9 cellular contexts compared by ENCODE assay signal in genomic region chr15:40073707-40074490, GRCh38. TPM values are rescaled to one million over a fixed set of nuclear protein-coding genes. Genes with fewer than 3 reads are reported as not detected.
DNase-seq lines count a peak whose midpoint lies in the region; ATAC-seq, FAIRE-seq and TF ChIP-seq lines count a peak whose summit lies in the region.
"Not testable (repeated sequence)": the region's sequence is repeated elsewhere in the genome, so short reads cannot be mapped to it uniquely, and the experiment has no call there.
"Had no signal": no experiment of that assay in that cellular context is flagged by ENCODE, and none has a peak within 500 bp of the region (broad histone marks: within the 10 kb centered on the region; RNA-seq: fewer than 3 reads in every experiment).

No MANE protein-coding gene starts in this region.

- peaks cover 47 to 66% (median 58%) of the 10 kb centered on the region in 10 experiments for H3K4me1 ChIP-seq in BLaER1 treated with 17β-estradiol and CSF1 and Interleukin-3, amounts not matched to agents 10 nM and 100 nM

- H3K4me3 ChIP-seq in BLaER1 treated with 17β-estradiol and CSF1 and Interleukin-3, amounts not matched to agents 10 nM and 100 nM = not testable (repeated sequence)

- H3K4me1 Mint-ChIP-seq in WTC11 (peaks cover 28% of the 10 kb centered on the region), endothelial cell (ENCODE audit: unreplicated experiment) (peaks cover 32% of the 10 kb centered on the region)
- H3K4me1 Mint-ChIP-seq in activated T-cell treated with anti-CD3 and anti-CD28 coated beads, Interleukin-2, amount 50 U/mL, for 24 hours (ENCODE audit: low read depth) = peaks cover 12% of the 10 kb centered on the region
- H3K4me1 Mint-ChIP-seq in activated naive CD8-positive, alpha-beta T cell treated with anti-CD3 and anti-CD28 coated beads for 36 hours = peaks cover 13% of the 10 kb centered on the region
- H3K4me1 Mint-ChIP-seq in natural killer cell treated with Interleukin-12 subunit alpha and Interleukin-12 subunit beta and Interleukin-15 and Interleukin-18, amount 100 ng/mL, for 72 hours (ENCODE audit: low read depth in 2 of 2) = peaks cover 17% of the 10 kb centered on the region in 2 donors

- not testable (repeated sequence) for H3K36me3 ChIP-seq in BLaER1 treated with 17β-estradiol and CSF1 and Interleukin-3, amounts not matched to agents 10 nM and 100 nM

- H3K4me3 Mint-ChIP-seq in WTC11; endothelial cell (ENCODE audit: unreplicated experiment): not testable (repeated sequence)
- H3K4me3 Mint-ChIP-seq in activated T-cell treated with anti-CD3 and anti-CD28 coated beads, Interleukin-2, amount 50 U/mL, for 24 hours = peak overlapping the region; percentile 67
- H3K4me3 Mint-ChIP-seq in activated naive CD8-positive, alpha-beta T cell treated with anti-CD3 and anti-CD28 coated beads for 36 hours = peak overlapping the region; percentile 73
- H3K4me3 Mint-ChIP-seq in natural killer cell treated with Interleukin-12 subunit alpha and Interleukin-12 subunit beta and Interleukin-15 and Interleukin-18, amount 100 ng/mL, for 72 hours = peak overlapping the region; percentile 77

- H3K27ac ChIP-seq in BLaER1 treated with 17β-estradiol and CSF1 and Interleukin-3, amounts not matched to agents 10 nM and 100 nM = not testable (repeated sequence)

- not testable (repeated sequence) for H3K27me3 Mint-ChIP-seq in WTC11 (ENCODE audit: low read depth); activated T-cell treated with anti-CD3 and anti-CD28 coated beads, Interleukin-2, amount 50 U/mL, for 24 hours; activated naive CD8-positive, alpha-beta T cell treated with anti-CD3 and anti-CD28 coated beads for 36 hours
- H3K27me3 Mint-ChIP-seq in endothelial cell (ENCODE audit: unreplicated experiment) = peaks cover 13% of the 10 kb centered on the region
- peaks cover 0 to 14% of the 10 kb centered on the region in 2 donors for H3K27me3 Mint-ChIP-seq in natural killer cell treated with Interleukin-12 subunit alpha and Interleukin-12 subunit beta and Interleukin-15 and Interleukin-18, amount 100 ng/mL, for 72 hours

- H3K36me3 Mint-ChIP-seq in WTC11; activated T-cell treated with anti-CD3 and anti-CD28 coated beads, Interleukin-2, amount 50 U/mL, for 24 hours (ENCODE audit: low read depth); activated naive CD8-positive, alpha-beta T cell treated with anti-CD3 and anti-CD28 coated beads for 36 hours; endothelial cell (ENCODE audit: low read depth, unreplicated experiment); natural killer cell treated with Interleukin-12 subunit alpha and Interleukin-12 subunit beta and Interleukin-15 and Interleukin-18, amount 100 ng/mL, for 72 hours: not testable (repeated sequence)

- not testable (repeated sequence) for DNase-seq in GM19239 (ENCODE audit: insufficient read length, low spot score); WTC11 (ENCODE audit: low spot score); endothelial cell (ENCODE audit: low spot score); natural killer cell treated with Interleukin-12 subunit alpha and Interleukin-12 subunit beta and Interleukin-15 and Interleukin-18, amount 100 ng/mL, for 72 hours (ENCODE audit: low spot score)
- DNase-seq in activated T-cell treated with anti-CD3 and anti-CD28 coated beads, Interleukin-2, amount 50 U/mL, for 24 hours = peak; percentile 61
- peak; percentile 41 for DNase-seq in activated naive CD8-positive, alpha-beta T cell treated with anti-CD3 and anti-CD28 coated beads for 36 hours
- peak; percentile 40 for DNase-seq in stimulated activated naive CD8-positive, alpha-beta T cell treated with anti-CD3 and anti-CD28 coated beads, Interleukin-15, Interleukin-2, amounts not matched to agents 100 U/mL and 50 U/mL, for 24 hours

- not testable (repeated sequence) for ATAC-seq in WTC11; natural killer cell treated with Interleukin-12 subunit alpha and Interleukin-12 subunit beta and Interleukin-15 and Interleukin-18, amount 100 ng/mL, for 72 hours
- peak; percentile 38 for ATAC-seq in stimulated activated naive CD8-positive, alpha-beta T cell treated with anti-CD3 and anti-CD28 coated beads, Interleukin-15, Interleukin-2, amounts not matched to agents 100 U/mL and 50 U/mL, for 24 hours

- not testable (repeated sequence) for TF ChIP-seq CTCF in WTC11 (IDR thresholded peaks at IDR 0.05); endothelial cell (IDR thresholded peaks at IDR 0.05; ENCODE audit: unreplicated experiment)

- peaks cover 0 to 15% (median 0%) of the 10 kb centered on the region in 11 experiments; a peak in 2 of 22 replicates for H3K9me3 ChIP-seq in BLaER1 treated with 17β-estradiol and CSF1 and Interleukin-3, amounts not matched to agents 10 nM and 100 nM (replicated peaks in 1 of 11)

- H3K4me2 ChIP-seq in BLaER1 treated with 17β-estradiol and CSF1 and Interleukin-3, amounts not matched to agents 10 nM and 100 nM = peak overlapping the region in 9 of 11 experiments; percentile 75 to 92 (median 82); a peak in 18 of 22 replicates

- H3K27me3 ChIP-seq in BLaER1 treated with 17β-estradiol and CSF1 and Interleukin-3, amounts not matched to agents 10 nM and 100 nM = not testable (repeated sequence)

- POLR2A ChIA-PET in WTC11 (lab: Charles Lee) = interaction anchor here (1.1 kb wide), 1 partner anchor 30 kb away, joined by 3 read pairs; no protein-coding TSS in a partner anchor

- H3K27ac Mint-ChIP-seq in WTC11 (peak overlapping the region; percentile 72; the same call in 1 of the 2 replicates), endothelial cell (ENCODE audit: unreplicated experiment) (peak overlapping the region; percentile 30)
- peak overlapping the region; percentile 91 for H3K27ac Mint-ChIP-seq in activated T-cell treated with anti-CD3 and anti-CD28 coated beads, Interleukin-2, amount 50 U/mL, for 24 hours
- peak overlapping the region; percentile 96 for H3K27ac Mint-ChIP-seq in activated naive CD8-positive, alpha-beta T cell treated with anti-CD3 and anti-CD28 coated beads for 36 hours
- H3K27ac Mint-ChIP-seq in natural killer cell treated with Interleukin-12 subunit alpha and Interleukin-12 subunit beta and Interleukin-15 and Interleukin-18, amount 100 ng/mL, for 72 hours = peak overlapping the region in 1 of 2 donors; percentile 43

- H3K9me3 Mint-ChIP-seq in WTC11; activated T-cell treated with anti-CD3 and anti-CD28 coated beads, Interleukin-2, amount 50 U/mL, for 24 hours; activated naive CD8-positive, alpha-beta T cell treated with anti-CD3 and anti-CD28 coated beads for 36 hours; endothelial cell (ENCODE audit: unreplicated experiment); natural killer cell treated with Interleukin-12 subunit alpha and Interleukin-12 subunit beta and Interleukin-15 and Interleukin-18, amount 100 ng/mL, for 72 hours: not testable (repeated sequence)

- not testable (repeated sequence) for H4K20me1 ChIP-seq in BLaER1 treated with 17β-estradiol and CSF1 and Interleukin-3, amounts not matched to agents 10 nM and 100 nM

- H3K9ac ChIP-seq in BLaER1 treated with 17β-estradiol and CSF1 and Interleukin-3, amounts not matched to agents 10 nM and 100 nM = not testable (repeated sequence)

- peak; percentile 44 for FAIRE-seq in GM19239 (lab: Jason Lieb, UNC)

- CTCF ChIA-PET in WTC11 (lab: Charles Lee) = interaction anchor here (0.6 to 3.2 kb wide), 9 partner anchors 14 to 286 kb away, joined by 3 to 15 read pairs (median 4); no protein-coding TSS in a partner anchor

TF ChIP-seq in WTC11, 78 proteins besides CTCF, POLR2A, EP300 and RAD21:
- peak; percentile 31; the same call in 1 of the 2 replicates for TF ChIP-seq NFYB (CRISPR knock-in tag; conservative IDR thresholded peaks at IDR 0.05; ENCODE audit: low read depth)
TF ChIP-seq in WTC11: peak in this region for 1; not testable (repeated sequence) for 77.

RNA-seq across cellular contexts. Expression of gene BMF, which starts 34.8 kb away (rescaled TPM):
- total RNA-seq in WTC11 (2021) = 32.9 to 36.9 TPM (median 36.6 TPM) in 3 replicates
- 1 to 10 TPM; 5.1 to 5.4 TPM for total RNA-seq in activated naive CD8-positive, alpha-beta T cell treated with anti-CD3 and anti-CD28 coated beads for 36 hours
- total RNA-seq in endothelial cell (ENCODE audit: unreplicated experiment) = 153 TPM
- 1 to 10 TPM; 1.8 to 4.6 TPM for total RNA-seq in natural killer cell treated with Interleukin-12 subunit alpha and Interleukin-12 subunit beta and Interleukin-15 and Interleukin-18, amount 100 ng/mL, for 72 hours
- total RNA-seq: MCF 10A had no signal

RNA-seq across cellular contexts. Expression of gene SRP14, which starts 34.9 kb away (rescaled TPM):
- total RNA-seq in WTC11 (2021) (190 to 199 TPM (median 192 TPM) in 3 replicates), endothelial cell (ENCODE audit: unreplicated experiment) (235 TPM)
- 100 to 1,000 TPM; 161 to 169 TPM for total RNA-seq in activated naive CD8-positive, alpha-beta T cell treated with anti-CD3 and anti-CD28 coated beads for 36 hours
- total RNA-seq in natural killer cell treated with Interleukin-12 subunit alpha and Interleukin-12 subunit beta and Interleukin-15 and Interleukin-18, amount 100 ng/mL, for 72 hours = 100 to 1,000 TPM in 1 of 2 donors, 10 to 100 TPM in 1; 92.6 to 137 TPM
